9 cellular contexts compared by ENCODE assay signal in genomic region chr10:70528726-70529362, GRCh38. TPM values are rescaled to one million over a fixed set of nuclear protein-coding genes. Genes with fewer than 3 reads are reported as not detected.
DNase-seq lines count a peak whose midpoint lies in the region; FAIRE-seq and TF ChIP-seq lines count a peak whose summit lies in the region.
"Had no signal": no experiment of that assay in that cellular context is flagged by ENCODE, and none has a peak within 500 bp of the region (broad histone marks: within the 10 kb centered on the region; RNA-seq: fewer than 3 reads in every experiment).

No MANE protein-coding gene starts in this region.

- H3K9me3 Mint-ChIP-seq in astrocyte (ENCODE audit: unreplicated experiment) (no peaks in the 10 kb centered on the region), mesothelial cell of epicardium (no peaks in the 10 kb centered on the region)

- H3K27ac Mint-ChIP-seq in astrocyte (ENCODE audit: unreplicated experiment) (no peak overlapping the region), mesothelial cell of epicardium (no peak overlapping the region)

- POLR2A ChIA-PET in GM10248 (lab: Yijun Ruan, JAX), result no interaction called here

- CTCF ChIA-PET in GM10248 (lab: Yijun Ruan, JAX), result interaction anchor here (1.1 to 1.5 kb wide), 7 partner anchors 8 to 413 kb away, joined by 3 to 5 read pairs (median 3); no protein-coding TSS in a partner anchor

- no peak overlapping the region for H3K4me2 ChIP-seq in astrocyte (ENCODE audit: low read length)

- DNase-seq in DMS53 treated with DMSO at 0.1 percent for 48 hours (lab: John Stamatoyannopoulos, UW; ENCODE audit: unreplicated experiment) (peak; percentile 9), HS-27A (ENCODE audit: low read depth) (peak; percentile 7), astrocyte (ENCODE audit: low read depth) (peak; percentile 39), left kidney (ENCODE audit: low read depth, low spot score) (peak; percentile 81), mesothelial cell of epicardium (ENCODE audit: low spot score in 2 of 2, unreplicated experiment in 2 of 2) (no peak), NCI-H1105 (lab: John Stamatoyannopoulos, UW) (no peak), GM10248 (ENCODE audit: extremely low spot score) (no peak), germinal center (ENCODE audit: low spot score) (no peak)
- DNase-seq: effector CD8-positive, alpha-beta T cell had no signal

- H3K4me3 Mint-ChIP-seq in astrocyte (ENCODE audit: unreplicated experiment) (no peak overlapping the region), mesothelial cell of epicardium (no peak overlapping the region)

- no peaks in the 10 kb centered on the region for H3K36me3 ChIP-seq in astrocyte (ENCODE audit: insufficient read depth, low read length)

- peaks cover 3% of the 10 kb centered on the region for H4K20me1 ChIP-seq in astrocyte (ENCODE audit: insufficient read depth, low read length)

- TF ChIP-seq CTCF in astrocyte (IDR thresholded peaks at IDR 0.05; ENCODE audit: insufficient read depth, low read depth, low read length) (no peak), mesothelial cell of epicardium (IDR thresholded peaks at IDR 0.05; ENCODE audit: unreplicated experiment) (no peak), GM10248 (IDR thresholded peaks at IDR 0.05; ENCODE audit: control extremely low read depth, extremely low read depth, low read depth, missing control alignments) (no peak)

- peak; percentile 29 for FAIRE-seq in astrocyte (lab: Jason Lieb, UNC)

- H3K9me3 ChIP-seq in astrocyte (ENCODE audit: insufficient read depth, low read depth, low read length), result no peaks in the 10 kb centered on the region

- H2AFZ ChIP-seq in astrocyte (ENCODE audit: low read depth, low read length), result peak overlapping the region; percentile 11

- no peak overlapping the region for H3K9ac ChIP-seq in astrocyte (ENCODE audit: low read length)

- no peak overlapping the region for H3K4me3 ChIP-seq in astrocyte (ENCODE audit: insufficient read depth, low read depth, low read length)

- peaks cover 2% of the 10 kb centered on the region for H3K36me3 Mint-ChIP-seq in astrocyte (ENCODE audit: low read depth, unreplicated experiment)
- no peaks in the 10 kb centered on the region for H3K36me3 Mint-ChIP-seq in mesothelial cell of epicardium

- H3K27ac ChIP-seq in astrocyte (ENCODE audit: low read depth, low read length), result no peak overlapping the region

- H3K27me3 ChIP-seq in astrocyte (ENCODE audit: insufficient read depth, low read length), result no peaks in the 10 kb centered on the region

- H3K4me1 Mint-ChIP-seq in astrocyte (ENCODE audit: low read depth, unreplicated experiment), result peaks cover 3% of the 10 kb centered on the region
- H3K4me1 Mint-ChIP-seq in mesothelial cell of epicardium, result no peaks in the 10 kb centered on the region

- no peaks in the 10 kb centered on the region for H3K79me2 ChIP-seq in astrocyte (ENCODE audit: insufficient read depth, low read length)

- H3K27me3 Mint-ChIP-seq in astrocyte (ENCODE audit: low read depth, unreplicated experiment), result peaks cover 9% of the 10 kb centered on the region
- no peaks in the 10 kb centered on the region for H3K27me3 Mint-ChIP-seq in mesothelial cell of epicardium (ENCODE audit: low read depth)

- H3K4me1 ChIP-seq in astrocyte (ENCODE audit: insufficient read depth, low read length), result no peaks in the 10 kb centered on the region

RNA-seq across cellular contexts. Expression of gene PALD1, which starts 50.3 kb away (rescaled TPM):
- total RNA-seq in astrocyte (1.8 and 2.0 TPM in 2 replicates), mesothelial cell of epicardium (4.9 to 5.6 TPM (median 4.9 TPM) in 3 replicates)

Comparison
In these comparisons a context has a peak if more than half of its experiments do, and no peak if none do; other contexts are left out.
1. DNase-seq: peak in DMS53 treated with DMSO at 0.1 percent for 48 hours (single experiment), HS-27A (single experiment), astrocyte (single experiment) and left kidney (single experiment); none in mesothelial cell of epicardium (0 of 2), NCI-H1105 (single experiment), GM10248 (single experiment) and germinal center (single experiment).